ENCODE assay signal across 2 cellular contexts in the genomic region with DNA sequence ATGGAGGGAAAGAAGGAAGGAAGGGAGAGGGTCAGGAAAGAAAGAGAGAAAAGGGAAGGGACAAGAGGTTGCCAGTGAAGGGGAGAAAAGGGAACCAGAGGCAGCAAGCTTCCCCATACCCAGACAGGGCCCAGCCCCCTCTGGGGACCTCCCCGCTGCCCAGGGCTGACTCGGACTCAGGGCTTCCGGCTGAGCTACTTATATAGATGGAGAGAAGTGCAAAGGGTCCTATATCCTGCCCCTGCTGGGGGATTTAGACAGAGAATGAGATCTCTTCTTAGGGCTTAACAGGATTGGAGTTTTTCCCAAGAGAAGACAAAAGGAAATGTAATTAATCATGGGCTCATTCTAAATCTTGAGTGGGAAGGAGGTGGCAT.
TF ChIP-seq lines count a peak whose summit lies in the region.

Gene ETV3L, minus strand, starts transcription at position 176 of the 377 bp plus-strand sequence. CDS start 285 bp downstream, outside the sequence.

TF ChIP-seq in GM23338, 12 proteins besides CTCF, POLR2A, EP300 and RAD21:
- no peak for TF ChIP-seq REST (IDR thresholded peaks at IDR 0.05; ENCODE audit: unreplicated experiment)

TF ChIP-seq in H1, 55 proteins besides CTCF, POLR2A, EP300 and RAD21:
- TF ChIP-seq CREB1 (IDR thresholded peaks at IDR 0.05) = no peak
- TF ChIP-seq HDAC6 (IDR thresholded peaks at IDR 0.05; ENCODE audit: low read depth, low read length) = no peak
- no peak for TF ChIP-seq JUN (IDR thresholded peaks at IDR 0.05; ENCODE audit: low read depth, low read length)
- no peak for TF ChIP-seq PHF8 (conservative IDR thresholded peaks at IDR 0.05; ENCODE audit: low read depth, low read length)
- no peak for TF ChIP-seq KDM4A (IDR thresholded peaks at IDR 0.05; ENCODE audit: low read depth, low read length, severe bottlenecking)
- no peak for TF ChIP-seq E2F6 (IDR thresholded peaks at IDR 0.05)
- no peak for TF ChIP-seq SP2 (IDR thresholded peaks at IDR 0.05; ENCODE audit: low read length)
- TF ChIP-seq TEAD4 (IDR thresholded peaks at IDR 0.05; ENCODE audit: low read depth, low read length) = no peak
- no peak for TF ChIP-seq SIX5 (IDR thresholded peaks at IDR 0.05; ENCODE audit: low read depth, low read length)
- TF ChIP-seq, protein P1, sequence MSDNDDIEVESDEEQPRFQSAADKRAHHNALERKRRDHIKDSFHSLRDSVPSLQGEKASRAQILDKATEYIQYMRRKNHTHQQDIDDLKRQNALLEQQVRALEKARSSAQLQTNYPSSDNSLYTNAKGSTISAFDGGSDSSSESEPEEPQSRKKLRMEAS (IDR thresholded peaks at IDR 0.05) = no peak
- TF ChIP-seq TAF1 (IDR thresholded peaks at IDR 0.05; ENCODE audit: low read depth, low read length) = no peak
- no peak for TF ChIP-seq RXRA (IDR thresholded peaks at IDR 0.05; ENCODE audit: insufficient read depth, low read depth, low read length)
- TF ChIP-seq POLR2AphosphoS5 (IDR thresholded peaks at IDR 0.05; ENCODE audit: low read depth, low read length) = no peak
- TF ChIP-seq CBX5 (IDR thresholded peaks at IDR 0.05; ENCODE audit: low read depth, low read length) = no peak
- TF ChIP-seq POU5F1 (IDR thresholded peaks at IDR 0.05; ENCODE audit: low read depth, low read length) = no peak
- no peak for TF ChIP-seq RFX5 (IDR thresholded peaks at IDR 0.05; ENCODE audit: borderline replicate concordance, low read depth, low read length)
- no peak for TF ChIP-seq SRF (IDR thresholded peaks at IDR 0.05; ENCODE audit: low read depth, low read length)
